ENCODE assay signal across 17 cellular contexts in genomic region chr6:8389034-8389818, GRCh38.
"Had no signal": no experiment of that assay in that cellular context is flagged by ENCODE, and none has a peak within 500 bp of the region (broad histone marks: within the 10 kb centered on the region; RNA-seq: fewer than 3 reads in every experiment).

No MANE protein-coding gene starts in this region.

- DNase-seq: activated CD8-positive, alpha-beta memory T cell treated with anti-CD3 and anti-CD28 coated beads, Interleukin-2, amount 50 U/mL, for 4 hours; activated CD8-positive, alpha-beta T cell treated with anti-CD3 and anti-CD28 coated beads for 36 hours; activated naive CD4-positive, alpha-beta T cell; activated naive CD8-positive, alpha-beta T cell treated with anti-CD3 and anti-CD28 coated beads, Interleukin-2, amount 50 U/mL, for 24 hours; heart left ventricle; left ventricle myocardium inferior; stimulated activated CD4-positive, alpha-beta T cell treated with anti-CD3 and anti-CD28 coated beads, Interleukin-2, amount 100 ng/mL, for 48 hours; stimulated activated naive CD4-positive, alpha-beta T cell treated with Interleukin-2 at 50 U/mL for 16 hours; T1000; upper lobe of left lung had no signal

- H3K4me1 Mint-ChIP-seq: memory B cell had no signal

- H3K4me3 Mint-ChIP-seq: activated CD8-positive, alpha-beta T cell treated with anti-CD3 and anti-CD28 coated beads for 36 hours; activated naive CD8-positive, alpha-beta T cell treated with anti-CD3 and anti-CD28 coated beads, Interleukin-2, amount 50 U/mL, for 24 hours; activated T-helper 1 cell treated with anti-CD3 and anti-CD28 coated beads, Interleukin-12 subunit alpha, Interleukin-12 subunit beta, Interleukin-2, Interleukin-4 antibody, amounts not matched to agents 30 ng/mL and 10 ng/mL and 1 ng/mL, durations not matched to agents 14 hours and 24 hours and 36 hours; memory B cell; natural killer cell treated with Interleukin-12 subunit alpha and Interleukin-12 subunit beta and Interleukin-15 and Interleukin-18, amount 100 ng/mL, for 72 hours had no signal

- H3K4me3 ChIP-seq: ascending aorta, heart left ventricle, left ventricle myocardium inferior, upper lobe of left lung had no signal

- H3K27me3 ChIP-seq: ascending aorta, heart left ventricle, upper lobe of left lung had no signal

- ATAC-seq: activated CD8-positive, alpha-beta T cell treated with anti-CD3 and anti-CD28 coated beads for 36 hours; activated naive CD8-positive, alpha-beta T cell treated with anti-CD3 and anti-CD28 coated beads, Interleukin-2, amount 50 U/mL, for 24 hours; heart left ventricle; natural killer cell treated with Interleukin-12 subunit alpha and Interleukin-12 subunit beta and Interleukin-15 and Interleukin-18, amount 100 ng/mL, for 72 hours had no signal

- H3K9me3 ChIP-seq: ascending aorta, heart left ventricle, left ventricle myocardium inferior, upper lobe of left lung had no signal

- H3K4me1 ChIP-seq: ascending aorta, heart left ventricle, left ventricle myocardium inferior, upper lobe of left lung had no signal

- H3K27me3 Mint-ChIP-seq: activated CD8-positive, alpha-beta T cell treated with anti-CD3 and anti-CD28 coated beads for 36 hours; activated naive CD8-positive, alpha-beta T cell treated with anti-CD3 and anti-CD28 coated beads, Interleukin-2, amount 50 U/mL, for 24 hours; memory B cell had no signal

- FAIRE-seq: bronchial epithelial cell, frontal cortex, islet of Langerhans had no signal

- H3K9me3 Mint-ChIP-seq: activated CD8-positive, alpha-beta T cell treated with anti-CD3 and anti-CD28 coated beads for 36 hours; activated naive CD8-positive, alpha-beta T cell treated with anti-CD3 and anti-CD28 coated beads, Interleukin-2, amount 50 U/mL, for 24 hours; activated T-helper 1 cell treated with anti-CD3 and anti-CD28 coated beads, Interleukin-12 subunit alpha, Interleukin-12 subunit beta, Interleukin-2, Interleukin-4 antibody, amounts not matched to agents 30 ng/mL and 10 ng/mL and 1 ng/mL, durations not matched to agents 14 hours and 24 hours and 36 hours; memory B cell had no signal

- H3K36me3 ChIP-seq: ascending aorta, heart left ventricle, left ventricle myocardium inferior, upper lobe of left lung had no signal

- H3K27ac Mint-ChIP-seq: activated CD8-positive, alpha-beta T cell treated with anti-CD3 and anti-CD28 coated beads for 36 hours; activated naive CD8-positive, alpha-beta T cell treated with anti-CD3 and anti-CD28 coated beads, Interleukin-2, amount 50 U/mL, for 24 hours; activated T-helper 1 cell treated with anti-CD3 and anti-CD28 coated beads, Interleukin-12 subunit alpha, Interleukin-12 subunit beta, Interleukin-2, Interleukin-4 antibody, amounts not matched to agents 30 ng/mL and 10 ng/mL and 1 ng/mL, durations not matched to agents 14 hours and 24 hours and 36 hours; memory B cell; natural killer cell treated with Interleukin-12 subunit alpha and Interleukin-12 subunit beta and Interleukin-15 and Interleukin-18, amount 100 ng/mL, for 72 hours had no signal

- H3K27ac ChIP-seq: ascending aorta, heart left ventricle, left ventricle myocardium inferior, upper lobe of left lung had no signal

- H3K36me3 Mint-ChIP-seq: memory B cell; natural killer cell treated with Interleukin-12 subunit alpha and Interleukin-12 subunit beta and Interleukin-15 and Interleukin-18, amount 100 ng/mL, for 72 hours had no signal
